ENCODE assay signal across 2 cellular contexts in genomic region chr11:73218106-73218829, GRCh38.
TF ChIP-seq lines count a peak whose summit lies in the region.

P2RY2 (plus strand) TSS chr11:73218281; CDS start chr11:73234160, 15,879 bp downstream.

TF ChIP-seq in HEK293, 187 proteins besides CTCF, POLR2A, EP300 and RAD21 (continued from another document and continues in another):
- 0 out of 2 replicates have a peak, but pooled peaks have one; percentile 39 for TF ChIP-seq ZXDB (tag by site-specific recombination; IDR thresholded peaks at IDR 0.05)
- no peak for TF ChIP-seq ZNF792 (tag by site-specific recombination; IDR thresholded peaks at IDR 0.05)
- TF ChIP-seq INSM2 (tag by site-specific recombination; IDR thresholded peaks at IDR 0.05) = no peak
- no peak for TF ChIP-seq ZNF473 (tag by site-specific recombination; IDR thresholded peaks at IDR 0.05)
- 0 out of 2 replicates have a peak, but pooled peaks have one; percentile 38 for TF ChIP-seq ZEB2 (tag by site-specific recombination; IDR thresholded peaks at IDR 0.05)
- no peak for TF ChIP-seq ZNF398 (tag by site-specific recombination; IDR thresholded peaks at IDR 0.05)
- TF ChIP-seq ZNF114 (tag by site-specific recombination; IDR thresholded peaks at IDR 0.05) = no peak
- TF ChIP-seq ZNF621 (tag by site-specific recombination; IDR thresholded peaks at IDR 0.05) = no peak
- no peak for TF ChIP-seq ZNF223 (tag by site-specific recombination; IDR thresholded peaks at IDR 0.05)
- no peak for TF ChIP-seq ZNF654 (tag by site-specific recombination; IDR thresholded peaks at IDR 0.05; ENCODE audit: low read depth)
- no peak for TF ChIP-seq ZNF530 (tag by site-specific recombination; IDR thresholded peaks at IDR 0.05; ENCODE audit: low read depth)
- TF ChIP-seq ZBTB49 (tag by site-specific recombination; IDR thresholded peaks at IDR 0.05; ENCODE audit: low read depth) = no peak
- no peak for TF ChIP-seq ZNF518A (tag by site-specific recombination; conservative IDR thresholded peaks at IDR 0.05; ENCODE audit: low read depth)
- no peak for TF ChIP-seq ZNF24 (tag by site-specific recombination; IDR thresholded peaks at IDR 0.05)
- no peak for TF ChIP-seq GFI1B (tag by site-specific recombination; IDR thresholded peaks at IDR 0.05)
- TF ChIP-seq ZNF140 (tag by site-specific recombination; IDR thresholded peaks at IDR 0.05) = no peak
- TF ChIP-seq YY2 (tag by site-specific recombination; IDR thresholded peaks at IDR 0.05) = no peak

TF ChIP-seq in HepG2, 621 proteins besides CTCF, POLR2A, EP300 and RAD21 (continued from another document and continues in another):
- TF ChIP-seq ZNF597 (CRISPR knock-in tag; IDR thresholded peaks at IDR 0.05) (no peak), FOXP4 (CRISPR knock-in tag; IDR thresholded peaks at IDR 0.05) (0 out of 2 replicates have a peak, but pooled peaks have one; percentile 26), ZNF644 (CRISPR knock-in tag; IDR thresholded peaks at IDR 0.05; ENCODE audit: low read depth) (no peak), ZFP41 (CRISPR knock-in tag; IDR thresholded peaks at IDR 0.05; ENCODE audit: borderline replicate concordance) (peak; percentile 44; the same call in 1 of the 2 replicates), SP5 (CRISPR knock-in tag; IDR thresholded peaks at IDR 0.05; ENCODE audit: borderline replicate concordance, low read depth) (peak; percentile 77; the same call in 1 of the 2 replicates), MAX (IDR thresholded peaks at IDR 0.05) (peak; percentile 81), ZKSCAN8 (CRISPR knock-in tag; IDR thresholded peaks at IDR 0.05; ENCODE audit: borderline replicate concordance) (no peak), FOXA1 (IDR thresholded peaks at IDR 0.05) (no peak), FOXA1 (CRISPR knock-in tag; IDR thresholded peaks at IDR 0.05) (peak; percentile 13; the same call in 1 of the 2 replicates), ATF4 (CRISPR knock-in tag; IDR thresholded peaks at IDR 0.05) (no peak), POLR2AphosphoS5 (IDR thresholded peaks at IDR 0.05; ENCODE audit: low read depth, low read length) (no peak), STAT5B (CRISPR knock-in tag; IDR thresholded peaks at IDR 0.05) (0 out of 2 replicates have a peak, but pooled peaks have one; percentile 35), ZNF564 (CRISPR knock-in tag; IDR thresholded peaks at IDR 0.05) (peak; percentile 50; the same call in 1 of the 2 replicates), HOXA9 (CRISPR knock-in tag; IDR thresholded peaks at IDR 0.05; ENCODE audit: borderline replicate concordance) (no peak), AGO1 (IDR thresholded peaks at IDR 0.05; ENCODE audit: low read depth, low read length, poor library complexity, severe bottlenecking) (peak; percentile 45), SALL1 (CRISPR knock-in tag; IDR thresholded peaks at IDR 0.05) (peak; percentile 55), KDM5B (CRISPR knock-in tag; IDR thresholded peaks at IDR 0.05; ENCODE audit: borderline replicate concordance) (peak; percentile 67; the same call in 1 of the 2 replicates), ZNF598 (CRISPR knock-in tag; IDR thresholded peaks at IDR 0.05; ENCODE audit: borderline replicate concordance) (0 out of 2 replicates have a peak, but pooled peaks have one; percentile 33), HNRNPK (IDR thresholded peaks at IDR 0.05; ENCODE audit: low read depth, low read length, poor library complexity, severe bottlenecking) (peak; percentile 49), ZNF768 (CRISPR knock-in tag; IDR thresholded peaks at IDR 0.05) (peak; percentile 72), MLXIP (CRISPR knock-in tag; IDR thresholded peaks at IDR 0.05; ENCODE audit: borderline replicate concordance) (no peak), ZBTB38 (CRISPR knock-in tag; IDR thresholded peaks at IDR 0.05) (peak; percentile 42; the same call in 1 of the 2 replicates), BCL3 (CRISPR knock-in tag; IDR thresholded peaks at IDR 0.05) (peak; percentile 62; the same call in 1 of the 2 replicates), SAP130 (CRISPR knock-in tag; IDR thresholded peaks at IDR 0.05; ENCODE audit: low read depth) (peak; percentile 55; the same call in 1 of the 2 replicates), PHF21A (CRISPR knock-in tag; IDR thresholded peaks at IDR 0.05) (peak; percentile 30; the same call in 1 of the 2 replicates), SUZ12 (IDR thresholded peaks at IDR 0.05; ENCODE audit: low read depth, low read length) (no peak), ZSCAN25 (CRISPR knock-in tag; IDR thresholded peaks at IDR 0.05) (peak; percentile 13; the same call in 1 of the 2 replicates), ZBTB42 (CRISPR knock-in tag; IDR thresholded peaks at IDR 0.05) (no peak), HNRNPLL (IDR thresholded peaks at IDR 0.05; ENCODE audit: low read depth, low read length, poor library complexity, severe bottlenecking) (peak; percentile 69), POLR2G (IDR thresholded peaks at IDR 0.05; ENCODE audit: low read depth, low read length) (peak; percentile 62), HMGXB4 (CRISPR knock-in tag; IDR thresholded peaks at IDR 0.05; ENCODE audit: borderline replicate concordance in 1 of 2, low read depth in 1 of 2) (peak; percentile 56 to 88; a peak in 2 of 4 replicates), FOXO1 (CRISPR knock-in tag; IDR thresholded peaks at IDR 0.05) (peak; percentile 52; the same call in 1 of the 2 replicates), KDM5A (IDR thresholded peaks at IDR 0.05; ENCODE audit: borderline replicate concordance, low read length) (no peak), ZFP91 (CRISPR knock-in tag; IDR thresholded peaks at IDR 0.05; ENCODE audit: borderline replicate concordance) (peak; percentile 56; the same call in 1 of the 2 replicates), RARA (CRISPR knock-in tag; IDR thresholded peaks at IDR 0.05) (peak; percentile 57), ZHX1 (CRISPR knock-in tag; IDR thresholded peaks at IDR 0.05; ENCODE audit: low read depth) (peak; percentile 22; the same call in 1 of the 2 replicates), FOXC1 (CRISPR knock-in tag; IDR thresholded peaks at IDR 0.05; ENCODE audit: borderline replicate concordance) (peak; percentile 47)
